Comparison of ENCODE assay signal across 8 cellular contexts in the genomic region with DNA sequence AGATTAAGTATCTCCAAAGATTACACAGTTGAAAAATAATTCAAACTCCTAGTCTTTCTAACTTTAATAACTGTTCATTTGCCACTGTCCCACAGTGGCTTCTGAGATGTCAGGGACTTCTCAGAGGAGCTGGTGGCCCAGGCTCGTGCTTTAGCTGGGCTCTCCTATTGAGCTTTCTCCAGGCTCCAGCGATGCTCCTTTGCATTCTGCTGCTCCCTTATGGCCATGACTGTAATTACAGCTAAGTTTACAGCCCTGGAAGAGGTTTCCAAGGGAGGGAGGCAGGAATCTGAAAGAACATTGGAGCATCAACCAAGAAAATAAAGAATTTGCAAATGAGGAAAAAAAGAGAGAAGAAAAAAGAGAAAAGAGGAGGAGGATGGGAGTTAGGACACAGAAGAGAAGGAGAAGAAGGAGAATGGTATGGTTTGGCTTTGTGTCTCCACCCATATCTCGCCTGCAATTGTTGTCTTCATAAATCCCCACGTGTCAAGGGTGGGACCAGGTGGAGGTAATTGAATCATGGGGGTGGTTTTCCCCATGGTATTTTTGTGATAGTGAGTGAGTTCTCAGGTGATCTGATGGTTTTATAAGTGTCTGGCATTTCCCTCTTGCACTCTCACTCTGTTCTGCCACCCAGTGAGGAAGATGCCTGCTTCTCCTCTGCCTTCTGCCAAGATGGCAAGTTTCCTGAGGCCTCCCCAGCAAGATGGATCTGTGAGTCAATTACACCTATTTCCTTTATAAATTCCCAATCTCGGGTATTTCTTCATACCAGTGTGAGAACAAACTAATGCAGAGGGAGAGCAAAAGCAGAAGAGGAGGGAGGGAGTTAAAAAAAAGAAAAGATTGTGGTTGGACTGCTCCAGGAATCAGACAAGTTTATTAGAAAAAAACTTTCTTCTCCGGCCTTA.
DNase-seq lines count a peak whose midpoint lies in the region; ATAC-seq and TF ChIP-seq lines count a peak whose summit lies in the region.

No MANE protein-coding gene starts in this region.

- TF ChIP-seq CTCF in AG04450 (IDR thresholded peaks at IDR 0.05; ENCODE audit: low read depth, low read length) (peak; percentile 82), GM12874 (IDR thresholded peaks at IDR 0.05; ENCODE audit: insufficient read depth, low read depth, low read length) (peak; percentile 52), WERI-Rb-1 (IDR thresholded peaks at IDR 0.05; ENCODE audit: low read depth, low read length) (peak; percentile 61)

- POLR2A ChIA-PET in AG04450 (lab: Yijun Ruan, JAX): interaction anchor here (0.7 to 2.7 kb wide), 4 partner anchors 40 to 1460 kb away, joined by 3 to 14 read pairs (median 4); partner anchors contain the start of gene BDNF

- CTCF ChIA-PET in AG04450 (lab: Charles Lee): interaction anchor here (0.5 to 3.7 kb wide), 16 partner anchors 10 to 1455 kb away, joined by 3 to 25 read pairs (median 3); no protein-coding TSS in a partner anchor

- H3K27ac ChIP-seq in AG04450 (ENCODE audit: low read depth, low read length): no peak overlapping the region
- H3K27ac ChIP-seq in WERI-Rb-1: no peak overlapping the region

- no peaks in the 10 kb centered on the region for H3K36me3 ChIP-seq in WERI-Rb-1

- DNase-seq in AG04450 (ENCODE audit: low read depth, low spot score): peak; percentile 55
- peak; percentile 4 for DNase-seq in NCI-H1092 treated with DMSO at 0.1 percent for 48 hours (lab: John Stamatoyannopoulos, UW)
- DNase-seq in WERI-Rb-1: peak; percentile 65
- DNase-seq in inferior parietal cortex (ENCODE audit: extremely low spot score): peak; percentile 55
- DNase-seq in ureter (ENCODE audit: low spot score): peak; percentile 43
- no peak for DNase-seq in NK-92 treated with Interleukin-12 subunit alpha and Interleukin-12 subunit beta, amount 100 ng/mL, for 24 hours (lab: John Stamatoyannopoulos, UW)

- H3K27me3 ChIP-seq in AG04450 (ENCODE audit: control insufficient read depth, insufficient read depth, low read length): no peaks in the 10 kb centered on the region
- no peaks in the 10 kb centered on the region for H3K27me3 ChIP-seq in WERI-Rb-1 (ENCODE audit: insufficient read depth, low read depth, severe bottlenecking)

- peak; percentile 76 for ATAC-seq in HG02763 (IDR thresholded peaks at IDR 0.05; ENCODE audit: unreplicated experiment)

- H3K4me3 ChIP-seq in AG04450 (ENCODE audit: low read depth, low read length): no peak overlapping the region
- no peak overlapping the region for H3K4me3 ChIP-seq in WERI-Rb-1 (ENCODE audit: low read depth, low read length)

- H3K9me3 ChIP-seq in AG04450 (ENCODE audit: control insufficient read depth, insufficient read depth, low read length) (no peaks in the 10 kb centered on the region), WERI-Rb-1 (ENCODE audit: severe bottlenecking) (no peaks in the 10 kb centered on the region)
